ENCODE assay signal across 1 cellular context in the genomic region with DNA sequence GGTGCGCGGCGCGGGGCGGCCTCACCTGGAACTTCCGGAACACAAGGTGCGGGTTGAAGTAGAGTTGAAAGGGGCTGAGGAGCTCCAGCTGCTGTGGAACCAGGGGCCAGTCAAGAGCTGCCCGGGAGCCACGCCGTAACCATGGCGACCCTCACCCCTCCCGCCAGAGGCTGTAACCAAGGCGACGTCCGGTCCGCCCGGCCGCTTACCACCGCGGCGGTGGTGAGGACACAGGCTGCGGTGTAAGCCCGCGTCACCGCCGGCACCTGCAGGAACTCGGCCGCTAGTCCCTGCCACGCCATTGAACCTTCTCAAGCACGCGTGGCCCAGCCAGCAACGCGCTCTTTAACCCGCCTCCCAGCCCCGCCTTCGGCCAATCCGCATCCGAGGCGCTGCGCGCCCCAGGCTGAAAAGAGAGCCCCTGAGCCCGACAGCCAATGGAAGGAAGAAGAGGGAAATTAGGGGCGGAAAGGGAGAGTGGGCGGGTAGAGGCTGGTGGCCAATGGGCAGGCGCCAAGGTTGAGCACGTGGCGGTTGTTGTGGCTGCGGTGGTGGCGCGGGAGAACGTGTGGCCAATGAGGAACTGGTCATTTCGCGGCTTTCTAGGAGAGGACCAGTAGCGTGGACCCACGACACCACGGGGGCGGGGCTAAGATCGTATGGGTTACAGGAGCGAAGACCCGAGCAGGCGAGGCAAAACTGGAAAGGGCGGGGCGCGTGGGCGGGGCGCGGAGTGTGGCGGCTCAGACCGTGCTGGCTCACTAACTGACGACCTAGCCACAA.
TF ChIP-seq lines count a peak whose summit lies in the region.

DERL3 (minus strand) TSS at position 321 of the 783 bp plus-strand sequence; CDS start at position 302, 19 bp downstream.

TF ChIP-seq in GM12878, 131 proteins besides CTCF, POLR2A, EP300 and RAD21 (continued from another document and continues in another):
- TF ChIP-seq, protein P1, sequence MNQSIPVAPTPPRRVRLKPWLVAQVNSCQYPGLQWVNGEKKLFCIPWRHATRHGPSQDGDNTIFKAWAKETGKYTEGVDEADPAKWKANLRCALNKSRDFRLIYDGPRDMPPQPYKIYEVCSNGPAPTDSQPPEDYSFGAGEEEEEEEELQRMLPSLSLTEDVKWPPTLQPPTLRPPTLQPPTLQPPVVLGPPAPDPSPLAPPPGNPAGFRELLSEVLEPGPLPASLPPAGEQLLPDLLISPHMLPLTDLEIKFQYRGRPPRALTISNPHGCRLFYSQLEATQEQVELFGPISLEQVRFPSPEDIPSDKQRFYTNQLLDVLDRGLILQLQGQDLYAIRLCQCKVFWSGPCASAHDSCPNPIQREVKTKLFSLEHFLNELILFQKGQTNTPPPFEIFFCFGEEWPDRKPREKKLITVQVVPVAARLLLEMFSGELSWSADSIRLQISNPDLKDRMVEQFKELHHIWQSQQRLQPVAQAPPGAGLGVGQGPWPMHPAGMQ (IDR thresholded peaks at IDR 0.05; ENCODE audit: borderline replicate concordance): no peak
- TF ChIP-seq NR2C1 (IDR thresholded peaks at IDR 0.05): no peak
- TF ChIP-seq RBBP5 (conservative IDR thresholded peaks at IDR 0.05): no peak
- TF ChIP-seq CHD2 (IDR thresholded peaks at IDR 0.05; ENCODE audit: borderline replicate concordance, low read depth, low read length): peak; percentile 94
- TF ChIP-seq ATF7 (IDR thresholded peaks at IDR 0.05; ENCODE audit: low read depth): peak; percentile 33; the same call in 1 of the 2 replicates
- no peak for TF ChIP-seq SIX5 (IDR thresholded peaks at IDR 0.05; ENCODE audit: low read depth, low read length, severe bottlenecking)
- no peak for TF ChIP-seq NFXL1 (IDR thresholded peaks at IDR 0.05; ENCODE audit: borderline replicate concordance)
- TF ChIP-seq ETV6 (conservative IDR thresholded peaks at IDR 0.05 in 1 of 2, IDR thresholded peaks at IDR 0.05 in 1 of 2; ENCODE audit: borderline replicate concordance in 1 of 2, low read depth in 1 of 2): no peak
- TF ChIP-seq HCFC1 (IDR thresholded peaks at IDR 0.05; ENCODE audit: low read length): no peak; the same call in 1 of the 2 replicates
- no peak for TF ChIP-seq IRF4 (IDR thresholded peaks at IDR 0.05; ENCODE audit: low read depth, low read length)
- TF ChIP-seq, protein P2, sequence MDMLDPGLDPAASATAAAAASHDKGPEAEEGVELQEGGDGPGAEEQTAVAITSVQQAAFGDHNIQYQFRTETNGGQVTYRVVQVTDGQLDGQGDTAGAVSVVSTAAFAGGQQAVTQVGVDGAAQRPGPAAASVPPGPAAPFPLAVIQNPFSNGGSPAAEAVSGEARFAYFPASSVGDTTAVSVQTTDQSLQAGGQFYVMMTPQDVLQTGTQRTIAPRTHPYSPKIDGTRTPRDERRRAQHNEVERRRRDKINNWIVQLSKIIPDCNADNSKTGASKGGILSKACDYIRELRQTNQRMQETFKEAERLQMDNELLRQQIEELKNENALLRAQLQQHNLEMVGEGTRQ (IDR thresholded peaks at IDR 0.05; ENCODE audit: borderline replicate concordance, low read depth, low read length): peak; percentile 81
- TF ChIP-seq, protein P3, sequence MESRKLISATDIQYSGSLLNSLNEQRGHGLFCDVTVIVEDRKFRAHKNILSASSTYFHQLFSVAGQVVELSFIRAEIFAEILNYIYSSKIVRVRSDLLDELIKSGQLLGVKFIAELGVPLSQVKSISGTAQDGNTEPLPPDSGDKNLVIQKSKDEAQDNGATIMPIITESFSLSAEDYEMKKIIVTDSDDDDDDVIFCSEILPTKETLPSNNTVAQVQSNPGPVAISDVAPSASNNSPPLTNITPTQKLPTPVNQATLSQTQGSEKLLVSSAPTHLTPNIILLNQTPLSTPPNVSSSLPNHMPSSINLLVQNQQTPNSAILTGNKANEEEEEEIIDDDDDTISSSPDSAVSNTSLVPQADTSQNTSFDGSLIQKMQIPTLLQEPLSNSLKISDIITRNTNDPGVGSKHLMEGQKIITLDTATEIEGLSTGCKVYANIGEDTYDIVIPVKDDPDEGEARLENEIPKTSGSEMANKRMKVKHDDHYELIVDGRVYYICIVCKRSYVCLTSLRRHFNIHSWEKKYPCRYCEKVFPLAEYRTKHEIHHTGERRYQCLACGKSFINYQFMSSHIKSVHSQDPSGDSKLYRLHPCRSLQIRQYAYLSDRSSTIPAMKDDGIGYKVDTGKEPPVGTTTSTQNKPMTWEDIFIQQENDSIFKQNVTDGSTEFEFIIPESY (IDR thresholded peaks at IDR 0.05): no peak
- TF ChIP-seq NRF1 (conservative IDR thresholded peaks at IDR 0.05; ENCODE audit: low read depth, low read length): peak; percentile 31
- TF ChIP-seq SUZ12 (IDR thresholded peaks at IDR 0.05; ENCODE audit: unreplicated experiment): no peak
- TF ChIP-seq MEF2A (IDR thresholded peaks at IDR 0.05; ENCODE audit: insufficient read depth, low read depth, low read length): no peak
- TF ChIP-seq, protein P4, sequence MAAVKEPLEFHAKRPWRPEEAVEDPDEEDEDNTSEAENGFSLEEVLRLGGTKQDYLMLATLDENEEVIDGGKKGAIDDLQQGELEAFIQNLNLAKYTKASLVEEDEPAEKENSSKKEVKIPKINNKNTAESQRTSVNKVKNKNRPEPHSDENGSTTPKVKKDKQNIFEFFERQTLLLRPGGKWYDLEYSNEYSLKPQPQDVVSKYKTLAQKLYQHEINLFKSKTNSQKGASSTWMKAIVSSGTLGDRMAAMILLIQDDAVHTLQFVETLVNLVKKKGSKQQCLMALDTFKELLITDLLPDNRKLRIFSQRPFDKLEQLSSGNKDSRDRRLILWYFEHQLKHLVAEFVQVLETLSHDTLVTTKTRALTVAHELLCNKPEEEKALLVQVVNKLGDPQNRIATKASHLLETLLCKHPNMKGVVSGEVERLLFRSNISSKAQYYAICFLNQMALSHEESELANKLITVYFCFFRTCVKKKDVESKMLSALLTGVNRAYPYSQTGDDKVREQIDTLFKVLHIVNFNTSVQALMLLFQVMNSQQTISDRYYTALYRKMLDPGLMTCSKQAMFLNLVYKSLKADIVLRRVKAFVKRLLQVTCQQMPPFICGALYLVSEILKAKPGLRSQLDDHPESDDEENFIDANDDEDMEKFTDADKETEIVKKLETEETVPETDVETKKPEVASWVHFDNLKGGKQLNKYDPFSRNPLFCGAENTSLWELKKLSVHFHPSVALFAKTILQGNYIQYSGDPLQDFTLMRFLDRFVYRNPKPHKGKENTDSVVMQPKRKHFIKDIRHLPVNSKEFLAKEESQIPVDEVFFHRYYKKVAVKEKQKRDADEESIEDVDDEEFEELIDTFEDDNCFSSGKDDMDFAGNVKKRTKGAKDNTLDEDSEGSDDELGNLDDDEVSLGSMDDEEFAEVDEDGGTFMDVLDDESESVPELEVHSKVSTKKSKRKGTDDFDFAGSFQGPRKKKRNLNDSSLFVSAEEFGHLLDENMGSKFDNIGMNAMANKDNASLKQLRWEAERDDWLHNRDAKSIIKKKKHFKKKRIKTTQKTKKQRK (IDR thresholded peaks at IDR 0.05; ENCODE audit: low read depth, low read length): peak; percentile 81
- TF ChIP-seq EZH2 (IDR thresholded peaks at IDR 0.05; ENCODE audit: borderline replicate concordance, control insufficient read depth, low read depth, low read length): no peak
- TF ChIP-seq IKZF2 (IDR thresholded peaks at IDR 0.05): no peak; a peak in 1 of 4 replicates
- TF ChIP-seq RELA (IDR thresholded peaks at IDR 0.05; ENCODE audit: borderline replicate concordance, partially characterized antibody): no peak
- TF ChIP-seq NBN (IDR thresholded peaks at IDR 0.05): 0 out of 2 replicates have a peak, but pooled peaks have one; percentile 55
- TF ChIP-seq, protein P5, sequence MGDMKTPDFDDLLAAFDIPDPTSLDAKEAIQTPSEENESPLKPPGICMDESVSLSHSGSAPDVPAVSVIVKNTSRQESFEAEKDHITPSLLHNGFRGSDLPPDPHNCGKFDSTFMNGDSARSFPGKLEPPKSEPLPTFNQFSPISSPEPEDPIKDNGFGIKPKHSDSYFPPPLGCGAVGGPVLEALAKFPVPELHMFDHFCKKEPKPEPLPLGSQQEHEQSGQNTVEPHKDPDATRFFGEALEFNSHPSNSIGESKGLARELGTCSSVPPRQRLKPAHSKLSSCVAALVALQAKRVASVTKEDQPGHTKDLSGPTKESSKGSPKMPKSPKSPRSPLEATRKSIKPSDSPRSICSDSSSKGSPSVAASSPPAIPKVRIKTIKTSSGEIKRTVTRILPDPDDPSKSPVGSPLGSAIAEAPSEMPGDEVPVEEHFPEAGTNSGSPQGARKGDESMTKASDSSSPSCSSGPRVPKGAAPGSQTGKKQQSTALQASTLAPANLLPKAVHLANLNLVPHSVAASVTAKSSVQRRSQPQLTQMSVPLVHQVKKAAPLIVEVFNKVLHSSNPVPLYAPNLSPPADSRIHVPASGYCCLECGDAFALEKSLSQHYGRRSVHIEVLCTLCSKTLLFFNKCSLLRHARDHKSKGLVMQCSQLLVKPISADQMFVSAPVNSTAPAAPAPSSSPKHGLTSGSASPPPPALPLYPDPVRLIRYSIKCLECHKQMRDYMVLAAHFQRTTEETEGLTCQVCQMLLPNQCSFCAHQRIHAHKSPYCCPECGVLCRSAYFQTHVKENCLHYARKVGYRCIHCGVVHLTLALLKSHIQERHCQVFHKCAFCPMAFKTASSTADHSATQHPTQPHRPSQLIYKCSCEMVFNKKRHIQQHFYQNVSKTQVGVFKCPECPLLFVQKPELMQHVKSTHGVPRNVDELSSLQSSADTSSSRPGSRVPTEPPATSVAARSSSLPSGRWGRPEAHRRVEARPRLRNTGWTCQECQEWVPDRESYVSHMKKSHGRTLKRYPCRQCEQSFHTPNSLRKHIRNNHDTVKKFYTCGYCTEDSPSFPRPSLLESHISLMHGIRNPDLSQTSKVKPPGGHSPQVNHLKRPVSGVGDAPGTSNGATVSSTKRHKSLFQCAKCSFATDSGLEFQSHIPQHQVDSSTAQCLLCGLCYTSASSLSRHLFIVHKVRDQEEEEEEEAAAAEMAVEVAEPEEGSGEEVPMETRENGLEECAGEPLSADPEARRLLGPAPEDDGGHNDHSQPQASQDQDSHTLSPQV (IDR thresholded peaks at IDR 0.05): no peak
- TF ChIP-seq BHLHE40 (IDR thresholded peaks at IDR 0.05; ENCODE audit: borderline replicate concordance in 1 of 2, low read depth in 2 of 2, low read length in 1 of 2): peak; percentile 86 to 94
- no peak for TF ChIP-seq CHD1 (IDR thresholded peaks at IDR 0.05; ENCODE audit: low read depth, low read length)
- TF ChIP-seq GABPA (IDR thresholded peaks at IDR 0.05; ENCODE audit: low read depth): no peak
- TF ChIP-seq ZBED1 (IDR thresholded peaks at IDR 0.05; ENCODE audit: borderline replicate concordance): no peak
- TF ChIP-seq RFX5 (IDR thresholded peaks at IDR 0.05; ENCODE audit: low read depth, low read length): peak; percentile 91
- TF ChIP-seq POLR2AphosphoS5 (IDR thresholded peaks at IDR 0.05; ENCODE audit: low read length): no peak
- no peak for TF ChIP-seq PML (IDR thresholded peaks at IDR 0.05; ENCODE audit: low read length)
- no peak for TF ChIP-seq SMAD1 (IDR thresholded peaks at IDR 0.05; ENCODE audit: low read depth, partially characterized antibody)
- peak; percentile 88 for TF ChIP-seq CREB1 (IDR thresholded peaks at IDR 0.05; ENCODE audit: low read depth)
- peak; percentile 67 for TF ChIP-seq MEF2B (IDR thresholded peaks at IDR 0.05; ENCODE audit: partially characterized antibody, poor library complexity, severe bottlenecking)
- TF ChIP-seq MYB (IDR thresholded peaks at IDR 0.05; ENCODE audit: borderline replicate concordance, low read depth, low read length): no peak
- TF ChIP-seq MTA2 (IDR thresholded peaks at IDR 0.05; ENCODE audit: low read depth): no peak
- peak; percentile 99 for TF ChIP-seq RB1 (IDR thresholded peaks at IDR 0.05; ENCODE audit: borderline replicate concordance)
- no peak for TF ChIP-seq KDM1A (IDR thresholded peaks at IDR 0.05; ENCODE audit: borderline replicate concordance)
- 0 out of 2 replicates have a peak, but pooled peaks have one; percentile 55 for TF ChIP-seq GATAD2B (conservative IDR thresholded peaks at IDR 0.05; ENCODE audit: low read depth)
- no peak for TF ChIP-seq ZNF384 (IDR thresholded peaks at IDR 0.05; ENCODE audit: borderline replicate concordance, low read depth, low read length)
- TF ChIP-seq FOXM1 (IDR thresholded peaks at IDR 0.05; ENCODE audit: low read depth, low read length): no peak
- no peak for TF ChIP-seq EED (IDR thresholded peaks at IDR 0.05; ENCODE audit: low read depth)
- no peak for TF ChIP-seq KAT2A (conservative IDR thresholded peaks at IDR 0.05; ENCODE audit: control insufficient read depth, low read depth, low read length)
- no peak for TF ChIP-seq CHD4 (IDR thresholded peaks at IDR 0.05)
- TF ChIP-seq ZNF274 (IDR thresholded peaks at IDR 0.05; ENCODE audit: insufficient read depth, insufficient read length): no peak
- peak; percentile 88 for TF ChIP-seq USF1 (IDR thresholded peaks at IDR 0.05; ENCODE audit: borderline replicate concordance, extremely low read length, insufficient read depth, low read depth, low read length)
- no peak for TF ChIP-seq ZNF217 (IDR thresholded peaks at IDR 0.05)
- no peak for TF ChIP-seq STAT1 (conservative IDR thresholded peaks at IDR 0.05)
- TF ChIP-seq FOS (IDR thresholded peaks at IDR 0.05; ENCODE audit: borderline replicate concordance, extremely low read depth, insufficient read length): peak; percentile 71
- TF ChIP-seq MAX (IDR thresholded peaks at IDR 0.05; ENCODE audit: low read depth, low read length): peak; percentile 99
- no peak for TF ChIP-seq ZZZ3 (IDR thresholded peaks at IDR 0.05; ENCODE audit: control insufficient read depth, insufficient read length, low read depth)
- TF ChIP-seq TCF7 (IDR thresholded peaks at IDR 0.05; ENCODE audit: borderline replicate concordance): no peak
- peak; percentile 55; the same call in 1 of the 2 replicates for TF ChIP-seq NFYA (IDR thresholded peaks at IDR 0.05; ENCODE audit: borderline replicate concordance, low read depth, low read length)
- TF ChIP-seq ZNF24 (IDR thresholded peaks at IDR 0.05): no peak
- TF ChIP-seq PAX8 (IDR thresholded peaks at IDR 0.05): no peak
- peak in 1 of 2 experiments; percentile 88; a peak in 2 of 3 replicates for TF ChIP-seq EGR1 (IDR thresholded peaks at IDR 0.05; ENCODE audit: borderline replicate concordance in 1 of 2, low read depth in 2 of 2, low read length in 2 of 2)
- TF ChIP-seq STAT3 (IDR thresholded peaks at IDR 0.05; ENCODE audit: low read depth, low read length): no peak
- no peak for TF ChIP-seq SMARCA5 (IDR thresholded peaks at IDR 0.05)
- no peak for TF ChIP-seq WRNIP1 (IDR thresholded peaks at IDR 0.05; ENCODE audit: borderline replicate concordance, low read depth, low read length)
- TF ChIP-seq SREBF1 (IDR thresholded peaks at IDR 0.05; ENCODE audit: low read length): no peak
